ENCODE assay signal across 1 cellular context in genomic region chr1:234490789-234491479, GRCh38.
TF ChIP-seq lines count a peak whose summit lies in the region.

No MANE protein-coding gene starts in this region.

TF ChIP-seq in K562, 482 proteins besides CTCF, POLR2A, EP300 and RAD21 (continued from another document and continues in another):
- TF ChIP-seq ZFX (CRISPR knock-in tag; IDR thresholded peaks at IDR 0.05) (no peak), NR1H2 (CRISPR knock-in tag; IDR thresholded peaks at IDR 0.05) (no peak), ILF3 (IDR thresholded peaks at IDR 0.05; ENCODE audit: borderline replicate concordance) (no peak), CREB5 (CRISPR knock-in tag; IDR thresholded peaks at IDR 0.05) (no peak), NFYB (IDR thresholded peaks at IDR 0.05; ENCODE audit: extremely low read depth, insufficient read length) (no peak), CAMTA2 (CRISPR knock-in tag; conservative IDR thresholded peaks at IDR 0.05) (no peak; the same call in 1 of the 2 replicates), CLOCK (CRISPR knock-in tag; IDR thresholded peaks at IDR 0.05; ENCODE audit: borderline replicate concordance) (no peak), ZKSCAN3 (CRISPR knock-in tag; IDR thresholded peaks at IDR 0.05) (no peak), FOXJ2 (tag; IDR thresholded peaks at IDR 0.05) (peak; percentile 82), HMG20B (CRISPR knock-in tag; IDR thresholded peaks at IDR 0.05) (no peak), HMBOX1 (IDR thresholded peaks at IDR 0.05) (no peak), ZNF449 (CRISPR knock-in tag; IDR thresholded peaks at IDR 0.05) (peak; percentile 79; the same call in 1 of the 2 replicates), ELF1 (tag; IDR thresholded peaks at IDR 0.05) (peak; percentile 52; the same call in 1 of the 2 replicates), ZBTB40 (IDR thresholded peaks at IDR 0.05) (peak; percentile 56; the same call in 1 of the 2 replicates), ZBTB40 (CRISPR knock-in tag; IDR thresholded peaks at IDR 0.05) (no peak), ZNF436 (CRISPR knock-in tag; IDR thresholded peaks at IDR 0.05) (peak; percentile 67), SPI1 (IDR thresholded peaks at IDR 0.05; ENCODE audit: borderline replicate concordance, low read depth, low read length) (no peak), ZBTB12 (CRISPR knock-in tag; IDR thresholded peaks at IDR 0.05) (peak; percentile 65; the same call in 1 of the 2 replicates), POLR2H (tag; IDR thresholded peaks at IDR 0.05; ENCODE audit: low read depth) (no peak), ZNF589 (CRISPR knock-in tag; IDR thresholded peaks at IDR 0.05; ENCODE audit: low read depth) (no peak), ARID3B (CRISPR knock-in tag; IDR thresholded peaks at IDR 0.05; ENCODE audit: borderline replicate concordance) (peak; percentile 60; the same call in 1 of the 2 replicates), ZC3H11A (IDR thresholded peaks at IDR 0.05; ENCODE audit: low read depth, low read length) (no peak), ZHX1 (conservative IDR thresholded peaks at IDR 0.05; ENCODE audit: low read length) (no peak), ATF2 (CRISPR knock-in tag; IDR thresholded peaks at IDR 0.05) (no peak), SREBF1 (IDR thresholded peaks at IDR 0.05; ENCODE audit: borderline replicate concordance, low read depth, low read length) (no peak), MXD1 (CRISPR knock-in tag; IDR thresholded peaks at IDR 0.05; ENCODE audit: borderline replicate concordance, poor library complexity, severe bottlenecking) (no peak)
